11 cellular contexts compared by ENCODE assay signal in genomic region chr9:84670801-84671153, GRCh38. TPM values are rescaled to one million over a fixed set of nuclear protein-coding genes. Genes with fewer than 3 reads are reported as not detected.
A peak's percentile ranks its signal among the peaks of the same experiment; 100 is the strongest.
DNase-seq lines count a peak whose midpoint lies in the region; ATAC-seq, FAIRE-seq and TF ChIP-seq lines count a peak whose summit lies in the region.
"Had no signal": no experiment of that assay in that cellular context is flagged by ENCODE, and none has a peak within 500 bp of the region (broad histone marks: within the 10 kb centered on the region; RNA-seq: fewer than 3 reads in every experiment).

No MANE protein-coding gene starts in this region.

- H3K27me3 ChIP-seq in right atrium auricular region (peaks cover 0 to 5% of the 10 kb centered on the region in 2 donors), parathyroid adenoma (ENCODE audit: control insufficient read depth, insufficient read depth, low read length) (no peaks in the 10 kb centered on the region)

- H3K4me2 ChIP-seq in parathyroid adenoma (ENCODE audit: low read length): no peak overlapping the region

- peak overlapping the region; percentile 28 for H2AFZ ChIP-seq in parathyroid adenoma

- no peak overlapping the region for H3K9ac ChIP-seq in parathyroid adenoma

- peaks cover 5% of the 10 kb centered on the region for H3K9me3 Mint-ChIP-seq in glutamatergic neuron (ENCODE audit: unreplicated experiment)
- no peaks in the 10 kb centered on the region for H3K9me3 Mint-ChIP-seq in activated naive CD4-positive, alpha-beta T cell treated with anti-CD3 and anti-CD28 coated beads, Interleukin-2, amount 10 ng/mL, durations not matched to agents 7 days and 5 days
- H3K9me3 Mint-ChIP-seq: dendritic cell treated with granulocyte-macrophage colony-stimulating factor and Interleukin-4, amounts not matched to agents 40 ng/mL and 50 ng/mL, for 4 days had no signal

- H3K27ac Mint-ChIP-seq in glutamatergic neuron (ENCODE audit: unreplicated experiment): no peak overlapping the region
- H3K27ac Mint-ChIP-seq in activated naive CD4-positive, alpha-beta T cell treated with anti-CD3 and anti-CD28 coated beads, Interleukin-2, amount 10 ng/mL, durations not matched to agents 7 days and 5 days: no peak overlapping the region
- H3K27ac Mint-ChIP-seq: dendritic cell treated with granulocyte-macrophage colony-stimulating factor and Interleukin-4, amounts not matched to agents 40 ng/mL and 50 ng/mL, for 4 days had no signal

- TF ChIP-seq CTCF in right atrium auricular region (IDR thresholded peaks at IDR 0.05) (no peak), glutamatergic neuron (IDR thresholded peaks at IDR 0.05; ENCODE audit: partially characterized antibody, unreplicated experiment) (no peak), parathyroid adenoma (IDR thresholded peaks at IDR 0.05) (no peak)

- FAIRE-seq in GM19239 (lab: Jason Lieb, UNC): no peak

- H3K4me1 Mint-ChIP-seq in glutamatergic neuron (ENCODE audit: low read depth, unreplicated experiment): peaks cover 4% of the 10 kb centered on the region
- H3K4me1 Mint-ChIP-seq in activated naive CD4-positive, alpha-beta T cell treated with anti-CD3 and anti-CD28 coated beads, Interleukin-2, amount 10 ng/mL, durations not matched to agents 7 days and 5 days: peaks cover 5% of the 10 kb centered on the region

- intact Hi-C loops in Right ventricle myocardium inferior (cut with DNase I): no loop called here
- intact Hi-C loops in left colon (cut with DNase I, micrococcal nuclease): no loop called here

- H3K4me3 ChIP-seq in right atrium auricular region (peak overlapping the region; percentile 51 to 65), parathyroid adenoma (ENCODE audit: low read depth, low read length) (no peak overlapping the region)

- ATAC-seq in Right ventricle myocardium inferior (no peak), GM21447 (IDR thresholded peaks at IDR 0.05; ENCODE audit: unreplicated experiment) (no peak), left colon (no peak)

- H3K4me1 ChIP-seq in right atrium auricular region: peaks cover 0 to 25% of the 10 kb centered on the region in 2 donors
- no peaks in the 10 kb centered on the region for H3K4me1 ChIP-seq in parathyroid adenoma

- no peaks in the 10 kb centered on the region for H3K36me3 Mint-ChIP-seq in glutamatergic neuron (ENCODE audit: unreplicated experiment)
- H3K36me3 Mint-ChIP-seq in activated naive CD4-positive, alpha-beta T cell treated with anti-CD3 and anti-CD28 coated beads, Interleukin-2, amount 10 ng/mL, durations not matched to agents 7 days and 5 days: no peaks in the 10 kb centered on the region

- peak overlapping the region; percentile 78 for H3K4me3 Mint-ChIP-seq in glutamatergic neuron (ENCODE audit: unreplicated experiment)
- H3K4me3 Mint-ChIP-seq in activated naive CD4-positive, alpha-beta T cell treated with anti-CD3 and anti-CD28 coated beads, Interleukin-2, amount 10 ng/mL, durations not matched to agents 7 days and 5 days: no peak overlapping the region
- H3K4me3 Mint-ChIP-seq: dendritic cell treated with granulocyte-macrophage colony-stimulating factor and Interleukin-4, amounts not matched to agents 40 ng/mL and 50 ng/mL, for 4 days had no signal

- no peaks in the 10 kb centered on the region for H3K79me2 ChIP-seq in parathyroid adenoma

- CTCF ChIA-PET in activated naive CD4-positive, alpha-beta T cell treated with anti-CD3 and anti-CD28 coated beads, Interleukin-2, amount 10 ng/mL, durations not matched to agents 7 days and 5 days (lab: Charles Lee): no interaction called here

- H3K27me3 Mint-ChIP-seq in glutamatergic neuron (ENCODE audit: unreplicated experiment): peaks cover 7% of the 10 kb centered on the region
- peaks cover 58% of the 10 kb centered on the region for H3K27me3 Mint-ChIP-seq in activated naive CD4-positive, alpha-beta T cell treated with anti-CD3 and anti-CD28 coated beads, Interleukin-2, amount 10 ng/mL, durations not matched to agents 7 days and 5 days

- H3K36me3 ChIP-seq in right atrium auricular region: no peaks in the 10 kb centered on the region
- no peaks in the 10 kb centered on the region for H3K36me3 ChIP-seq in parathyroid adenoma (ENCODE audit: control insufficient read depth, insufficient read depth, low read length)

- DNase-seq in right atrium auricular region (ENCODE audit: low spot score) (no peak), Right ventricle myocardium inferior (ENCODE audit: missing footprints) (no peak), glutamatergic neuron (no peak), left colon (no peak), GM19239 (ENCODE audit: insufficient read length, low spot score) (no peak)
- DNase-seq in activated naive CD4-positive, alpha-beta T cell treated with anti-CD3 and anti-CD28 coated beads, Interleukin-2, amount 10 ng/mL, durations not matched to agents 7 days and 5 days: no peak
- DNase-seq: activated gamma-delta T cell treated with Interleukin-2 at 50 U/mL for 16 hours, NCI-H2171 had no signal

- no peaks in the 10 kb centered on the region for H3K9me3 ChIP-seq in right atrium auricular region
- no peaks in the 10 kb centered on the region for H3K9me3 ChIP-seq in parathyroid adenoma (ENCODE audit: control insufficient read depth, low read length)

- H3K27ac ChIP-seq in right atrium auricular region (peak overlapping the region; percentile 74 to 85), parathyroid adenoma (no peak overlapping the region)

RNA-seq across cellular contexts. Expression of gene NTRK2, which starts 1.2 kb away (rescaled TPM):
- total RNA-seq in right atrium auricular region (10 to 100 TPM; 11.9 to 30.1 TPM), Right ventricle myocardium inferior (8.2 TPM), glutamatergic neuron (ENCODE audit: unreplicated experiment) (2.1 TPM), left colon (1 to 10 TPM; 2.5 to 5.7 TPM)
